In the genomic region with DNA sequence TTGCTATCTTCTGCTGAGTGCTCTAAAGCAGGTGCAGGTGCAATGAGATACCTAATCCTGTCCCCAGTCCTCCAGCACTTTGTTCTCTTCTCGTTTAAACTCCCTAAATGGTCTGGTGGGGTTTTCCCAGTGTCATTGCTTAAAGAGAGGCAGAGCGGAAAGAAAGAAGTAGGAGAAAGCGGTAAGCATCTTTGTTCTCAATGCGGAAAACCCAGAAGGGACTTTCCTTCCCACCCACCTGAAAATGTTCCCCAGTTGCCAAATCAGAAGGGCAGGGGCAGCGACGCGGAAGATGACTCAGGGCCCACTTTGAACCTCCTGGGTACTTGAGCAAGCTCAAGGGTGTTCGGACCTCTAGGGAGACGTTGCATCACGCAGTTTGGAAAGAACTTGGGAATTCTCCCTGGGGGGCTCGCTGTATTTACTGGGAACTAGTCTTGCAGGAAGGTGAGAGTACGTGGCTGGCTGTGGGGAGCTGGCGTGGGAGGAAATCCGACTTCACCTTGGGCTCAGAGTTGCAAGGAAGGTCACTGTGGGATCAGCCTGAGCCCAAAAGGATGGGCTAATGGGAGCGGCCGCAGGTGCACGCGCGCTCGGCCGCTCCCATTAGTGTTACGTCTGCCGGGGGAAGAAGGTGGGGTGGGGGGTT, we compare ENCODE assay signal across 8 cellular contexts.
A peak's percentile ranks its signal among the peaks of the same experiment; 100 is the strongest.
DNase-seq lines count a peak whose midpoint lies in the region; ATAC-seq and TF ChIP-seq lines count a peak whose summit lies in the region.

No MANE protein-coding gene starts in this region.

- no peak for TF ChIP-seq CTCF in nephron (IDR thresholded peaks at IDR 0.05; ENCODE audit: unreplicated experiment in 3 of 3)

- H3K36me3 Mint-ChIP-seq in nephron (ENCODE audit: low read depth): no peaks in the 10 kb centered on the region

- ATAC-seq in GM18858 (IDR thresholded peaks at IDR 0.05; ENCODE audit: unreplicated experiment): peak; percentile 23
- peak; percentile 34 for ATAC-seq in HG02678 (IDR thresholded peaks at IDR 0.05; ENCODE audit: unreplicated experiment)

- peaks cover 80% of the 10 kb centered on the region for H3K27me3 Mint-ChIP-seq in nephron (ENCODE audit: low read depth)

- DNase-seq in T follicular helper cell (ENCODE audit: low read depth) (peak; percentile 53), erythroblast (lab: John Stamatoyannopoulos, UW) (no peak), pons (ENCODE audit: low spot score) (no peak), activated gamma-delta T cell treated with Interleukin-2 at 50 U/mL for 16 hours (no peak)
- DNase-seq in central memory CD4-positive, alpha-beta T cell: peak; percentile 43

- H3K4me3 Mint-ChIP-seq in nephron: peak overlapping the region; percentile 80 to 91 (median 85)

- no peak for TF ChIP-seq POLR2A in erythroblast (IDR thresholded peaks at IDR 0.05; ENCODE audit: low read length)

- H3K27ac Mint-ChIP-seq in nephron: peak overlapping the region; percentile 4 to 7 (median 4)

- no peaks in the 10 kb centered on the region for H3K9me3 Mint-ChIP-seq in nephron

- peaks cover 33% of the 10 kb centered on the region for H3K4me1 Mint-ChIP-seq in nephron

Comparison
In these comparisons a context has a peak if more than half of its experiments do, and no peak if none do; other contexts are left out.
1. DNase-seq: peak in T follicular helper cell (single experiment) and central memory CD4-positive, alpha-beta T cell (single experiment); none in erythroblast (0 of 2), pons (single experiment) and activated gamma-delta T cell treated with Interleukin-2 at 50 U/mL for 16 hours (single experiment).